Comparison of ENCODE assay signal across 9 cellular contexts in genomic region chr18:6728809-6729246, GRCh38. TPM values are rescaled to one million over a fixed set of nuclear protein-coding genes. Genes with fewer than 3 reads are reported as not detected.
DNase-seq lines count a peak whose midpoint lies in the region; ATAC-seq and TF ChIP-seq lines count a peak whose summit lies in the region.
"Had no signal": no experiment of that assay in that cellular context is flagged by ENCODE, and none has a peak within 500 bp of the region (broad histone marks: within the 10 kb centered on the region; RNA-seq: fewer than 3 reads in every experiment).

No MANE protein-coding gene starts in this region.

- H3K9ac ChIP-seq in OCI-LY1 (ENCODE audit: low read length) = no peak overlapping the region

- H3K9me2 ChIP-seq in OCI-LY1 (ENCODE audit: low read depth, low read length) = no peaks in the 10 kb centered on the region

- no peaks in the 10 kb centered on the region for H3K4me1 ChIP-seq in BE2C
- peaks cover 5% of the 10 kb centered on the region for H3K4me1 ChIP-seq in OCI-LY1 (ENCODE audit: insufficient read depth, low read length, severe bottlenecking)
- peaks cover 14% of the 10 kb centered on the region for H3K4me1 ChIP-seq in neuron (ENCODE audit: insufficient read depth, low read length)

- H3K9me3 ChIP-seq in BE2C = no peaks in the 10 kb centered on the region
- no peaks in the 10 kb centered on the region for H3K9me3 ChIP-seq in OCI-LY1 (ENCODE audit: low read length)
- no peaks in the 10 kb centered on the region for H3K9me3 ChIP-seq in neuron (ENCODE audit: low read length)

- DNase-seq in BE2C (no peak), epithelial cell of proximal tubule (ENCODE audit: low read depth) (peak; percentile 31), NCI-H1092 treated with DMSO at 0.1 percent for 48 hours (lab: John Stamatoyannopoulos, UW) (no peak), NCI-H187 treated with DMSO at 0.1 percent for 48 hours (lab: John Stamatoyannopoulos, UW) (no peak), NCI-H524 treated with DMSO at 0.1 percent for 48 hours (lab: John Stamatoyannopoulos, UW) (no peak)
- DNase-seq: activated effector memory CD4-positive, alpha-beta T cell treated with anti-CD3 and anti-CD28 coated beads, Interleukin-2, amount 50 U/mL, for 16 hours had no signal

- H3K27me3 ChIP-seq in BE2C = no peaks in the 10 kb centered on the region
- H3K27me3 ChIP-seq in OCI-LY1 (ENCODE audit: insufficient read depth, low read length) = no peaks in the 10 kb centered on the region
- H3K27me3 ChIP-seq in neuron (ENCODE audit: insufficient read depth, low read length) = no peaks in the 10 kb centered on the region

- TF ChIP-seq CTCF in BE2C (IDR thresholded peaks at IDR 0.05; ENCODE audit: low read depth, low read length) (no peak), OCI-LY1 (IDR thresholded peaks at IDR 0.05; ENCODE audit: low read length) (no peak), epithelial cell of proximal tubule (conservative IDR thresholded peaks at IDR 0.05; ENCODE audit: low read depth, low read length) (no peak)

- H4K20me1 ChIP-seq in OCI-LY1 (ENCODE audit: insufficient read depth, low read length) = no peaks in the 10 kb centered on the region

- H3K4me2 ChIP-seq in OCI-LY1 (ENCODE audit: low read length) = 0 out of 2 replicates have a peak overlapping the region, but pooled peaks have one; percentile 55

- H3K27ac ChIP-seq in OCI-LY1 (ENCODE audit: low read depth, low read length, poor library complexity, severe bottlenecking) = no peak overlapping the region

- H3K4me3 ChIP-seq in BE2C (ENCODE audit: low read depth, low read length) = peak overlapping the region; percentile 69
- H3K4me3 ChIP-seq in OCI-LY1 (ENCODE audit: low read depth, low read length, poor library complexity, severe bottlenecking) = no peak overlapping the region
- peak overlapping the region; percentile 61 for H3K4me3 ChIP-seq in epithelial cell of proximal tubule (ENCODE audit: low read depth, low read length)
- peak overlapping the region; percentile 68 for H3K4me3 ChIP-seq in neuron (ENCODE audit: low read length)

- H3K36me3 ChIP-seq in BE2C = no peaks in the 10 kb centered on the region
- no peaks in the 10 kb centered on the region for H3K36me3 ChIP-seq in OCI-LY1 (ENCODE audit: insufficient read depth, low read length)
- no peaks in the 10 kb centered on the region for H3K36me3 ChIP-seq in neuron (ENCODE audit: insufficient read depth, low read length)

- no peaks in the 10 kb centered on the region for H3K79me2 ChIP-seq in OCI-LY1 (ENCODE audit: insufficient read depth, low read length)

- no peak for ATAC-seq in HG03469 (IDR thresholded peaks at IDR 0.05; ENCODE audit: unreplicated experiment)

- H2AFZ ChIP-seq in OCI-LY1 (ENCODE audit: low read length) = no peak overlapping the region
- peak overlapping the region; percentile 82 for H2AFZ ChIP-seq in neuron (ENCODE audit: low read depth, low read length)

- no peaks in the 10 kb centered on the region for H3F3A ChIP-seq in OCI-LY1 (ENCODE audit: insufficient read depth, low read length)

RNA-seq across cellular contexts. Expression of gene ARHGAP28, which starts 0.7 kb away (rescaled TPM):
- polyA plus RNA-seq in BE2C (2012; ENCODE audit: insufficient read depth, insufficient read length, low read depth) = 0.86 TPM
- 2.2 and 2.3 TPM in 2 replicates for total RNA-seq in epithelial cell of proximal tubule
